8 cellular contexts compared by ENCODE assay signal in genomic region chr17:63701477-63702222, GRCh38. TPM values are rescaled to one million over a fixed set of nuclear protein-coding genes. Genes with fewer than 3 reads are reported as not detected.
A peak's percentile ranks its signal among the peaks of the same experiment; 100 is the strongest.
DNase-seq lines count a peak whose midpoint lies in the region; ATAC-seq and TF ChIP-seq lines count a peak whose summit lies in the region.

No MANE protein-coding gene starts in this region.

- H3K36me3 Mint-ChIP-seq in T-helper 1 cell treated with Interleukin-12 subunit alpha and Interleukin-12 subunit beta and Interleukin-4 antibody, amounts not matched to agents 30 μg/mL and 1 μg/mL, for 36 hours (ENCODE audit: low read depth), result peaks cover 54% of the 10 kb centered on the region
- H3K36me3 Mint-ChIP-seq in stimulated activated naive CD8-positive, alpha-beta T cell treated with anti-CD3 and anti-CD28 coated beads, Interleukin-15, Interleukin-2, amounts not matched to agents 100 ng/mL and 50 ng/mL, for 24 hours (ENCODE audit: low read depth), result peaks cover 31% of the 10 kb centered on the region

- H3K9me3 Mint-ChIP-seq in T-helper 1 cell treated with Interleukin-12 subunit alpha and Interleukin-12 subunit beta and Interleukin-4 antibody, amounts not matched to agents 30 μg/mL and 1 μg/mL, for 36 hours, result no peaks in the 10 kb centered on the region
- H3K9me3 Mint-ChIP-seq in stimulated activated naive CD8-positive, alpha-beta T cell treated with anti-CD3 and anti-CD28 coated beads, Interleukin-15, Interleukin-2, amounts not matched to agents 100 ng/mL and 50 ng/mL, for 24 hours, result no peaks in the 10 kb centered on the region

- no peaks in the 10 kb centered on the region for H3K27me3 Mint-ChIP-seq in T-helper 1 cell treated with Interleukin-12 subunit alpha and Interleukin-12 subunit beta and Interleukin-4 antibody, amounts not matched to agents 30 μg/mL and 1 μg/mL, for 36 hours (ENCODE audit: low read depth)
- no peaks in the 10 kb centered on the region for H3K27me3 Mint-ChIP-seq in stimulated activated naive CD8-positive, alpha-beta T cell treated with anti-CD3 and anti-CD28 coated beads, Interleukin-15, Interleukin-2, amounts not matched to agents 100 ng/mL and 50 ng/mL, for 24 hours

- no peak for TF ChIP-seq CTCF in GM12875 (IDR thresholded peaks at IDR 0.05; ENCODE audit: borderline replicate concordance, insufficient read depth, low read depth, low read length)

- H3K9me3 ChIP-seq in mucosa of rectum (ENCODE audit: control insufficient read depth in 2 of 2, low read length in 2 of 2), result no peaks in the 10 kb centered on the region
- no peaks in the 10 kb centered on the region for H3K9me3 ChIP-seq in MG63

- ATAC-seq in GM18505 (IDR thresholded peaks at IDR 0.05; ENCODE audit: unreplicated experiment) (no peak), GM21529 (IDR thresholded peaks at IDR 0.05; ENCODE audit: unreplicated experiment) (no peak)

- no peak for DNase-seq in MG63

- H3K4me3 Mint-ChIP-seq in T-helper 1 cell treated with Interleukin-12 subunit alpha and Interleukin-12 subunit beta and Interleukin-4 antibody, amounts not matched to agents 30 μg/mL and 1 μg/mL, for 36 hours, result peak overlapping the region; percentile 91
- peak overlapping the region; percentile 88 for H3K4me3 Mint-ChIP-seq in stimulated activated naive CD8-positive, alpha-beta T cell treated with anti-CD3 and anti-CD28 coated beads, Interleukin-15, Interleukin-2, amounts not matched to agents 100 ng/mL and 50 ng/mL, for 24 hours

- H3K27ac ChIP-seq in angular gyrus (ENCODE audit: low read depth, low read length) (peak overlapping the region; percentile 89), mucosa of rectum (ENCODE audit: low read depth in 2 of 2, low read length in 2 of 2) (peak overlapping the region; percentile 66 to 83)

- H3K27ac Mint-ChIP-seq in T-helper 1 cell treated with Interleukin-12 subunit alpha and Interleukin-12 subunit beta and Interleukin-4 antibody, amounts not matched to agents 30 μg/mL and 1 μg/mL, for 36 hours, result peak overlapping the region; percentile 95
- peak overlapping the region; percentile 97 for H3K27ac Mint-ChIP-seq in stimulated activated naive CD8-positive, alpha-beta T cell treated with anti-CD3 and anti-CD28 coated beads, Interleukin-15, Interleukin-2, amounts not matched to agents 100 ng/mL and 50 ng/mL, for 24 hours

- no peaks in the 10 kb centered on the region for H3K27me3 ChIP-seq in mucosa of rectum (ENCODE audit: control insufficient read depth in 2 of 2, insufficient read depth in 2 of 2, low read length in 2 of 2)
- H3K27me3 ChIP-seq in MG63, result no peaks in the 10 kb centered on the region

- H3K9ac ChIP-seq in mucosa of rectum (ENCODE audit: low read depth in 1 of 2, low read length in 2 of 2), result peak overlapping the region in 1 of 2 donors; percentile 60

- H3K36me3 ChIP-seq in mucosa of rectum (ENCODE audit: control insufficient read depth in 2 of 2, insufficient read depth in 2 of 2, low read length in 2 of 2) (peaks cover 10 to 16% of the 10 kb centered on the region in 2 donors), MG63 (peaks cover 18% of the 10 kb centered on the region)

- peaks cover 14 to 17% of the 10 kb centered on the region in 2 donors for H3K4me1 ChIP-seq in mucosa of rectum (ENCODE audit: control insufficient read depth in 2 of 2, insufficient read depth in 2 of 2, low read length in 2 of 2)

- H3K4me1 Mint-ChIP-seq in T-helper 1 cell treated with Interleukin-12 subunit alpha and Interleukin-12 subunit beta and Interleukin-4 antibody, amounts not matched to agents 30 μg/mL and 1 μg/mL, for 36 hours (ENCODE audit: low read depth), result peaks cover 57% of the 10 kb centered on the region
- peaks cover 70% of the 10 kb centered on the region for H3K4me1 Mint-ChIP-seq in stimulated activated naive CD8-positive, alpha-beta T cell treated with anti-CD3 and anti-CD28 coated beads, Interleukin-15, Interleukin-2, amounts not matched to agents 100 ng/mL and 50 ng/mL, for 24 hours (ENCODE audit: low read depth)

- H3K4me3 ChIP-seq in GM12875 (ENCODE audit: low read depth, low read length) (peak overlapping the region; percentile 66), mucosa of rectum (ENCODE audit: low read length in 2 of 2) (peak overlapping the region; percentile 33 to 64), MG63 (no peak overlapping the region)

- TF ChIP-seq POLR2A in GM18505 (IDR thresholded peaks at IDR 0.05; ENCODE audit: borderline replicate concordance, extremely low read depth, insufficient read depth, insufficient read length), result no peak

RNA-seq across cellular contexts. Expression of gene LIMD2, which starts 1.7 kb away (rescaled TPM):
- total RNA-seq in MG63 (2014; rRNA removed; shearing (Covaris generic); ENCODE audit: low replicate concordance), result 0.64 and 3.3 TPM in 2 replicates

RNA-seq across cellular contexts. Expression of gene STRADA, which starts 39.9 kb away (rescaled TPM):
- 18.7 and 29.0 TPM in 2 replicates for total RNA-seq in MG63 (2014; rRNA removed; shearing (Covaris generic); ENCODE audit: low replicate concordance)
